Comparison of ENCODE assay signal across 32 cellular contexts in the genomic region with DNA sequence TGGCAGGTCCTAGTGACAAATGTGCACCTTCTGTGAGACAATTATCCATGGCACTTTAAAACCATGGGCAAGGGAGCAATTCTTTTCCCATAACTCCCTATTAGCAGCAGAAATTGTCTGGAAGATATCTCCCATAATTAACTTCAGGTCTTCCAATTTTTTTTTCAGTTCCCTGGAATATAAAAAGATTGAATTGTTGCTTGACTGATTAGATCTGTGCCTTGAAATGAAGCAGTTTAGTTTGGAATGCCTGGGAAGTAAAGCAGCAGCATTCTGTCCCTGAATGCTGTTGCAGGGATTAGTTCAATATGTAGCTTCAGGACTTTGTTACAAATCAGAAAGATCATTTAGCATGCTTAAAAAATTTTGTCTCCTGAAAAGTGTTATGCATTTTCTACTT.
"Had no signal": no experiment of that assay in that cellular context is flagged by ENCODE, and none has a peak within 500 bp of the region (broad histone marks: within the 10 kb centered on the region; RNA-seq: fewer than 3 reads in every experiment).

No MANE protein-coding gene starts in this region.

- H2AFZ ChIP-seq: hepatocyte had no signal

- H3K36me3 ChIP-seq: adrenal gland, colonic mucosa, esophagus muscularis mucosa, gastrocnemius medialis, heart right ventricle had no signal

- H3K27me3 ChIP-seq: body of pancreas, colonic mucosa, esophagus muscularis mucosa, foreskin keratinocyte, gastrocnemius medialis, hepatocyte had no signal

- H3K27ac Mint-ChIP-seq: activated CD4-positive, alpha-beta memory T cell treated with anti-CD3 and anti-CD28 coated beads for 36 hours; activated CD4-positive, alpha-beta T cell treated with anti-CD3 and anti-CD28 coated beads for 36 hours; activated CD4-positive, alpha-beta T cell treated with anti-CD3 and anti-CD28 coated beads, Interleukin-2, amount 10 ng/mL, durations not matched to agents 24 days and 14 days; activated CD8-positive, alpha-beta T cell treated with anti-CD3 and anti-CD28 coated beads, Interleukin-2, amount 10 ng/mL, durations not matched to agents 7 days and 5 days; activated naive CD4-positive, alpha-beta T cell treated with anti-CD3 and anti-CD28 coated beads, Interleukin-2, amount 50 U/mL, for 24 hours; activated naive CD8-positive, alpha-beta T cell treated with anti-CD3 and anti-CD28 coated beads for 36 hours; activated naive CD8-positive, alpha-beta T cell treated with anti-CD3 and anti-CD28 coated beads, Interleukin-2, amount 50 U/mL, for 24 hours; activated T-cell treated with anti-CD3 and anti-CD28 coated beads, Interleukin-2, amount 50 U/mL, for 24 hours; activated T-cell treated with anti-CD3 and anti-CD28 coated beads, Interleukin-2, amount 50 U/mL, for 72 hours; dendritic cell treated with granulocyte-macrophage colony-stimulating factor and Interleukin-4, amounts not matched to agents 40 ng/mL and 50 ng/mL, for 4 days; endodermal cell had no signal

- H3K36me3 Mint-ChIP-seq: activated CD4-positive, alpha-beta memory T cell treated with anti-CD3 and anti-CD28 coated beads for 36 hours; activated naive CD4-positive, alpha-beta T cell treated with anti-CD3 and anti-CD28 coated beads, Interleukin-2, amount 50 U/mL, for 24 hours; activated naive CD8-positive, alpha-beta T cell treated with anti-CD3 and anti-CD28 coated beads for 36 hours had no signal

- H3K79me2 ChIP-seq: hepatocyte had no signal

- H3K4me3 ChIP-seq: adrenal gland, body of pancreas, colonic mucosa, dorsolateral prefrontal cortex, esophagus muscularis mucosa, gastrocnemius medialis, heart right ventricle, hepatocyte had no signal

- H3K9me3 ChIP-seq: adrenal gland, body of pancreas, colonic mucosa, esophagus muscularis mucosa, gastrocnemius medialis, heart right ventricle had no signal

- H3K9me3 Mint-ChIP-seq: activated CD4-positive, alpha-beta memory T cell treated with anti-CD3 and anti-CD28 coated beads for 36 hours; activated CD4-positive, alpha-beta T cell treated with anti-CD3 and anti-CD28 coated beads, Interleukin-2, amount 10 ng/mL, durations not matched to agents 24 days and 14 days; activated naive CD4-positive, alpha-beta T cell treated with anti-CD3 and anti-CD28 coated beads, Interleukin-2, amount 50 U/mL, for 24 hours; activated naive CD8-positive, alpha-beta T cell treated with anti-CD3 and anti-CD28 coated beads for 36 hours; activated naive CD8-positive, alpha-beta T cell treated with anti-CD3 and anti-CD28 coated beads, Interleukin-2, amount 50 U/mL, for 24 hours; activated T-cell treated with anti-CD3 and anti-CD28 coated beads, Interleukin-2, amount 50 U/mL, for 24 hours; activated T-cell treated with anti-CD3 and anti-CD28 coated beads, Interleukin-2, amount 50 U/mL, for 72 hours; dendritic cell treated with granulocyte-macrophage colony-stimulating factor and Interleukin-4, amounts not matched to agents 40 ng/mL and 50 ng/mL, for 4 days; endodermal cell had no signal

- H3K4me1 ChIP-seq: body of pancreas, colonic mucosa, esophagus muscularis mucosa, gastrocnemius medialis had no signal

- ATAC-seq: activated CD4-positive, alpha-beta T cell treated with anti-CD3 and anti-CD28 coated beads for 36 hours; activated CD8-positive, alpha-beta T cell treated with anti-CD3 and anti-CD28 coated beads, Interleukin-2, amount 10 ng/mL, durations not matched to agents 7 days and 5 days; activated naive CD8-positive, alpha-beta T cell treated with anti-CD3 and anti-CD28 coated beads, Interleukin-2, amount 50 U/mL, for 24 hours; activated T-cell treated with anti-CD3 and anti-CD28 coated beads, Interleukin-2, amount 50 U/mL, for 72 hours; body of pancreas; foreskin keratinocyte; gastrocnemius medialis had no signal

- H3K4me1 Mint-ChIP-seq: activated CD4-positive, alpha-beta T cell treated with anti-CD3 and anti-CD28 coated beads for 36 hours; activated naive CD4-positive, alpha-beta T cell treated with anti-CD3 and anti-CD28 coated beads, Interleukin-2, amount 50 U/mL, for 24 hours; activated naive CD8-positive, alpha-beta T cell treated with anti-CD3 and anti-CD28 coated beads for 36 hours; activated naive CD8-positive, alpha-beta T cell treated with anti-CD3 and anti-CD28 coated beads, Interleukin-2, amount 50 U/mL, for 24 hours had no signal

- H3K4me3 Mint-ChIP-seq: activated CD4-positive, alpha-beta memory T cell treated with anti-CD3 and anti-CD28 coated beads for 36 hours; activated CD4-positive, alpha-beta T cell treated with anti-CD3 and anti-CD28 coated beads for 36 hours; activated CD4-positive, alpha-beta T cell treated with anti-CD3 and anti-CD28 coated beads, Interleukin-2, amount 10 ng/mL, durations not matched to agents 24 days and 14 days; activated CD8-positive, alpha-beta T cell treated with anti-CD3 and anti-CD28 coated beads, Interleukin-2, amount 10 ng/mL, durations not matched to agents 7 days and 5 days; activated naive CD4-positive, alpha-beta T cell treated with anti-CD3 and anti-CD28 coated beads, Interleukin-2, amount 50 U/mL, for 24 hours; activated naive CD8-positive, alpha-beta T cell treated with anti-CD3 and anti-CD28 coated beads for 36 hours; activated naive CD8-positive, alpha-beta T cell treated with anti-CD3 and anti-CD28 coated beads, Interleukin-2, amount 50 U/mL, for 24 hours; activated T-cell treated with anti-CD3 and anti-CD28 coated beads, Interleukin-2, amount 50 U/mL, for 24 hours; activated T-cell treated with anti-CD3 and anti-CD28 coated beads, Interleukin-2, amount 50 U/mL, for 72 hours; dendritic cell treated with granulocyte-macrophage colony-stimulating factor and Interleukin-4, amounts not matched to agents 40 ng/mL and 50 ng/mL, for 4 days; endodermal cell had no signal

- H3K4me2 ChIP-seq: hepatocyte had no signal

- DNase-seq: activated CD4-positive, alpha-beta memory T cell treated with anti-CD3 and anti-CD28 coated beads for 36 hours; activated CD4-positive, alpha-beta T cell treated with anti-CD3 and anti-CD28 coated beads for 36 hours; activated CD4-positive, alpha-beta T cell treated with anti-CD3 and anti-CD28 coated beads, Interleukin-2, amount 10 ng/mL, durations not matched to agents 24 days and 14 days; activated CD4-positive, CD25-positive, alpha-beta regulatory T cell; activated CD4-positive, CD25-positive, alpha-beta regulatory T cell treated with anti-CD3 and anti-CD28 coated beads, Interleukin-2, amount 50 U/mL, for 72 hours; activated CD8-positive, alpha-beta memory T cell treated with anti-CD3 and anti-CD28 coated beads, Interleukin-2, amount 50 U/mL, for 48 hours; activated CD8-positive, alpha-beta T cell treated with anti-CD3 and anti-CD28 coated beads, Interleukin-2, amount 10 ng/mL, durations not matched to agents 7 days and 5 days; activated gamma-delta T cell treated with Interleukin-2 at 50 U/mL for 16 hours; activated naive CD4-positive, alpha-beta T cell treated with Interleukin-2 at 50 U/mL for 16 hours; activated naive CD8-positive, alpha-beta T cell treated with anti-CD3 and anti-CD28 coated beads for 36 hours; activated naive CD8-positive, alpha-beta T cell treated with anti-CD3 and anti-CD28 coated beads, Interleukin-2, amount 50 U/mL, for 24 hours; activated T-cell treated with anti-CD3 and anti-CD28 coated beads for 4 hours; activated T-cell treated with anti-CD3 and anti-CD28 coated beads, Interleukin-2, amount 50 U/mL, for 24 hours; activated T-cell treated with anti-CD3 and anti-CD28 coated beads, Interleukin-2, amount 50 U/mL, for 72 hours; central memory CD4-positive, alpha-beta T cell; cerebellar nuclear complex; colonic mucosa; dorsolateral prefrontal cortex; effector memory CD4-positive, alpha-beta T cell; endodermal cell; erythroblast; foreskin keratinocyte; gastrocnemius medialis; glutamatergic neuron; T-helper 2 cell had no signal

- H3K27me3 Mint-ChIP-seq: dendritic cell treated with granulocyte-macrophage colony-stimulating factor and Interleukin-4, amounts not matched to agents 40 ng/mL and 50 ng/mL, for 4 days had no signal

- H3K27ac ChIP-seq: adrenal gland, body of pancreas, colonic mucosa, dorsolateral prefrontal cortex, esophagus muscularis mucosa, foreskin keratinocyte, gastrocnemius medialis, heart right ventricle, hepatocyte had no signal
